ENCODE assay signal across 8 cellular contexts in the genomic region with DNA sequence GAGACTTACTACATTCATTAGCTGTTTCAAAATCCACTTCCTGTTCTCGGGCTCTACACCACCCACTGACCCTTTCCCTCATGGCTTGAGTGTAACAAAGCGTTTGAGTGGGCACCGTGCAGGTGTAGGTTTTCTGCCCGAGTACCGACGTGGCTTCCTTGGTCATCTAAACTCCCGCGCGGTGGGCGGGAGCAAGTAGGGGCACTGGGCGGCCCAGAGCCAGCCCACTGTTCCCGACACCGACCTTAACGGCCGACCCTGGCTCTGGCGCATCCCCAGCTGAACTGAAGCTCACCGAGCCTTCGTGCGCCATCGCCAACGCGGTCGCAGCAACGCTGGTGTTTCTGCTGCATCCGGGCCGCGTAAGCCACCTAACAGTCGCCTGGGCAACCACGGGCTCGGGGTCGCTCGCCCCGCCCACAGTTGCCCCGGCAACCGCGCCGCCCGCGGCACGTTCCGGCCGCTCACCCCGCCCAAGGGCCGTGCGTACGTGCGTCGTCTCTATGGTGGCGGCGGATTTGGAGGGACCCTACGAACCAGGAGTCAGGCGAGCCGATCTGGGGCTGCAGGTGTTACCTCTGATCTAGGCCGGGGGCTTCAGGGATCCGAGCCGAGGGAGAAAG. TPM values are rescaled to one million over a fixed set of nuclear protein-coding genes. Genes with fewer than 3 reads are reported as not detected.
DNase-seq lines count a peak whose midpoint lies in the region; ATAC-seq and TF ChIP-seq lines count a peak whose summit lies in the region.

A gene (minus strand): TSS at position 372 of the 623 bp plus-strand sequence. CDS start 59 bp downstream, at position 313.
A gene with protein sequence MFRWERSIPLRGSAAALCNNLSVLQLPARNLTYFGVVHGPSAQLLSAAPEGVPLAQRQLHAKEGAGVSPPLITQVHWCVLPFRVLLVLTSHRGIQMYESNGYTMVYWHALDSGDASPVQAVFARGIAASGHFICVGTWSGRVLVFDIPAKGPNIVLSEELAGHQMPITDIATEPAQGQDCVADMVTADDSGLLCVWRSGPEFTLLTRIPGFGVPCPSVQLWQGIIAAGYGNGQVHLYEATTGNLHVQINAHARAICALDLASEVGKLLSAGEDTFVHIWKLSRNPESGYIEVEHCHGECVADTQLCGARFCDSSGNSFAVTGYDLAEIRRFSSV (plus strand): TSS at position 483 of the 623 bp plus-strand sequence. CDS start 424 bp downstream, outside the sequence.

- H3K27ac Mint-ChIP-seq in IgD-negative memory B cell, result peak within 1 kb of the TSS; percentile 97 to 100 (median 99)

- H2AFZ ChIP-seq in OCI-LY7 (ENCODE audit: low read length), result peak within 1 kb of the TSS; percentile 81; the same call in 1 of the 2 replicates

- H3K4me3 Mint-ChIP-seq in IgD-negative memory B cell, result peak within 1 kb of the TSS; percentile 94 to 100 (median 97)

- H3K4me3 ChIP-seq in OCI-LY7 (ENCODE audit: low read depth, low read length, poor library complexity, severe bottlenecking) (peak within 1 kb of the TSS; percentile 82), muscle layer of duodenum (ENCODE audit: low read depth in 1 of 2, low read length in 2 of 2) (peak within 1 kb of the TSS; percentile 75 to 90)

- H3K27me3 ChIP-seq in muscle layer of duodenum (ENCODE audit: low read depth, low read length), result no peaks in the 10 kb centered on the region

- DNase-seq in DMS114 treated with DMSO at 0.1 percent for 48 hours (lab: John Stamatoyannopoulos, UW; ENCODE audit: unreplicated experiment) (peak; percentile 88), OCI-LY7 (ENCODE audit: low spot score) (peak; percentile 97), activated T-cell treated with anti-CD3 and anti-CD28 coated beads for 48 hours (ENCODE audit: low read depth) (peak; percentile 96), erythroblast (lab: John Stamatoyannopoulos, UW) (peak; percentile 85 to 86)
- peak; percentile 82 to 95 for DNase-seq in stimulated activated CD8-positive, alpha-beta memory T cell treated with anti-CD3 and anti-CD28 coated beads, Interleukin-7, amount 100 ng/mL, for 4 hours (ENCODE audit: low read depth in 2 of 2)

- H3K79me2 ChIP-seq in OCI-LY7 (ENCODE audit: insufficient read depth, low read depth, low read length), result peaks cover 4% of the 10 kb centered on the region; the same call in 1 of the 2 replicates

- H3K36me3 Mint-ChIP-seq in IgD-negative memory B cell, result peaks cover 2% of the 10 kb centered on the region

- no peaks in the 10 kb centered on the region for H3K9me3 Mint-ChIP-seq in IgD-negative memory B cell

- peak within 1 kb of the TSS; percentile 88 for H3K27ac ChIP-seq in OCI-LY7 (ENCODE audit: low read depth, low read length, poor library complexity, severe bottlenecking)
- peak within 1 kb of the TSS; percentile 36 for H3K27ac ChIP-seq in muscle layer of duodenum (ENCODE audit: low read length)

- H3K4me1 ChIP-seq in OCI-LY7 (ENCODE audit: insufficient read depth, low read length, poor library complexity, severe bottlenecking) (peaks cover 33% of the 10 kb centered on the region), muscle layer of duodenum (ENCODE audit: control insufficient read depth in 1 of 2, insufficient read depth in 2 of 2, low read length in 2 of 2) (peaks cover 0 to 7% of the 10 kb centered on the region in 2 donors)

- H3K4me2 ChIP-seq in OCI-LY7 (ENCODE audit: low read length), result peak within 1 kb of the TSS; percentile 84

- no TSS peak for BruUV-seq in OCI-LY7 (replicated peaks; lab: Mats Ljungman, UMichigan)

- peak; percentile 33 for TF ChIP-seq POLR2A in erythroblast (IDR thresholded peaks at IDR 0.05; ENCODE audit: low read length)

- POLR2A ChIA-PET in OCI-LY7 (lab: Charles Lee), result interaction anchor here (0.8 to 1.4 kb wide), 10 partner anchors 12 to 155 kb away, joined by 3 to 8 read pairs (median 4); a partner anchor contains a TSS

- no peaks in the 10 kb centered on the region for H3K27me3 Mint-ChIP-seq in IgD-negative memory B cell

- no peaks in the 10 kb centered on the region for H4K20me1 ChIP-seq in OCI-LY7 (ENCODE audit: insufficient read depth, low read length)

- TF ChIP-seq CTCF in OCI-LY7 (conservative IDR thresholded peaks at IDR 0.05; ENCODE audit: low read length), result no peak

- H3K9me2 ChIP-seq in OCI-LY7 (ENCODE audit: insufficient read depth, low read length), result no peaks in the 10 kb centered on the region

- intact Hi-C loops in OCI-LY7 (cut with micrococcal nuclease; ENCODE audit: unreplicated experiment), result loop anchor here (1.0 kb wide), 2 partner anchors 33 to 108 kb away; a partner anchor contains a TSS

- CTCF ChIA-PET in OCI-LY7 (lab: Charles Lee; ENCODE audit: unreplicated experiment), result interaction anchor here (0.5 to 1.0 kb wide), 2 partner anchors 34 to 282 kb away, joined by 4 to 12 read pairs; a partner anchor contains a TSS

- ATAC-seq in GM21576 (IDR thresholded peaks at IDR 0.05; ENCODE audit: unreplicated experiment), result peak; percentile 92

- no peaks in the 10 kb centered on the region for H3K9me3 ChIP-seq in OCI-LY7 (ENCODE audit: low read length)
- no peaks in the 10 kb centered on the region for H3K9me3 ChIP-seq in muscle layer of duodenum (ENCODE audit: control insufficient read depth in 1 of 2, low read length in 2 of 2)

- H3K36me3 ChIP-seq in OCI-LY7 (ENCODE audit: insufficient read depth, low read length) (peaks cover 7% of the 10 kb centered on the region; the same call in 1 of the 2 replicates), muscle layer of duodenum (ENCODE audit: control insufficient read depth in 1 of 2, insufficient read depth in 2 of 2, low read length in 2 of 2) (peaks cover 0 to 8% of the 10 kb centered on the region in 2 donors)

- peaks cover 10 to 30% (median 21%) of the 10 kb centered on the region in 3 donors for H3K4me1 Mint-ChIP-seq in IgD-negative memory B cell

RNA-seq across cellular contexts. Expression of the first gene that starts in this region (rescaled TPM):
- 5.6 TPM for polyA plus RNA-seq in IgD-negative memory B cell
- total RNA-seq in OCI-LY7 (2014; rRNA removed; shearing (Covaris generic)), result 3.2 and 5.5 TPM in 2 replicates
- 20.7 and 22.5 TPM in 2 replicates for total RNA-seq in OCI-LY7 (2022)

RNA-seq across cellular contexts. Expression of the second gene that starts in this region (rescaled TPM):
- 39.0 TPM for polyA plus RNA-seq in IgD-negative memory B cell
- 55.5 and 64.7 TPM in 2 replicates for total RNA-seq in OCI-LY7 (2014; rRNA removed; shearing (Covaris generic))
- total RNA-seq in OCI-LY7 (2022), result 82.5 and 89.5 TPM in 2 replicates

Comparison
In these comparisons a context has a peak if more than half of its experiments do, and no peak if none do; other contexts are left out.
1. Peak in every context shown above with its lines: DNase-seq, ATAC-seq, H3K4me3 ChIP-seq and H3K27ac ChIP-seq.